In genomic region chr10:4533626-4534025, GRCh38 we compare ENCODE assay signal across 23 cellular contexts.
A peak's percentile ranks its signal among the peaks of the same experiment; 100 is the strongest.
DNase-seq lines count a peak whose midpoint lies in the region; FAIRE-seq and TF ChIP-seq lines count a peak whose summit lies in the region.
"Had no signal": no experiment of that assay in that cellular context is flagged by ENCODE, and none has a peak within 500 bp of the region (broad histone marks: within the 10 kb centered on the region; RNA-seq: fewer than 3 reads in every experiment).

No MANE protein-coding gene starts in this region.

- no peak for TF ChIP-seq CTCF in HFFc6 (IDR thresholded peaks at IDR 0.05)
- no peak for TF ChIP-seq CTCF in fibroblast of the aortic adventitia (IDR thresholded peaks at IDR 0.05; ENCODE audit: insufficient read depth, low read length)

- peak overlapping the region; percentile 83 for H3K9ac ChIP-seq in skeletal muscle satellite cell (ENCODE audit: low read depth, low read length)

- H3K4me3 ChIP-seq in fibroblast of the aortic adventitia (ENCODE audit: low read depth, low read length) (no peak overlapping the region), skeletal muscle satellite cell (ENCODE audit: low read length) (no peak overlapping the region)
- H3K4me3 ChIP-seq: dorsolateral prefrontal cortex, K562, lung, upper lobe of right lung had no signal

- H3K27ac Mint-ChIP-seq in HFFc6 = peak overlapping the region; percentile 84
- H3K27ac Mint-ChIP-seq: activated CD4-positive, alpha-beta T cell treated with anti-CD3 and anti-CD28 coated beads for 36 hours; CD8-positive, alpha-beta memory T cell had no signal

- no peaks in the 10 kb centered on the region for H3K27me3 ChIP-seq in skeletal muscle satellite cell (ENCODE audit: control insufficient read depth, insufficient read depth, low read length)
- H3K27me3 ChIP-seq: dorsolateral prefrontal cortex, upper lobe of right lung had no signal

- H3K27me3 Mint-ChIP-seq in HFFc6 (ENCODE audit: insufficient read depth) = no peaks in the 10 kb centered on the region

- peak overlapping the region; percentile 59 for H3K4me2 ChIP-seq in skeletal muscle satellite cell (ENCODE audit: low read length)

- peaks cover 23% of the 10 kb centered on the region for H3K4me1 ChIP-seq in skeletal muscle satellite cell (ENCODE audit: control insufficient read depth, insufficient read depth, low read length)
- H3K4me1 ChIP-seq: upper lobe of right lung had no signal

- FAIRE-seq in RCC 7860 (lab: Jason Lieb, UNC) = no peak
- FAIRE-seq: endothelial cell of umbilical vein, K562 had no signal

- H3K9me3 Mint-ChIP-seq in HFFc6 = peaks cover 22% of the 10 kb centered on the region
- H3K9me3 Mint-ChIP-seq: central memory CD8-positive, alpha-beta T cell had no signal

- no peaks in the 10 kb centered on the region for H3K9me3 ChIP-seq in skeletal muscle satellite cell (replicated peaks; ENCODE audit: low read length)
- H3K9me3 ChIP-seq: upper lobe of right lung had no signal

- H3K36me3 Mint-ChIP-seq in HFFc6 (ENCODE audit: low read depth) = peaks cover 27% of the 10 kb centered on the region

- no peak overlapping the region for H3K4me3 Mint-ChIP-seq in HFFc6
- H3K4me3 Mint-ChIP-seq: activated CD4-positive, alpha-beta T cell treated with anti-CD3 and anti-CD28 coated beads for 36 hours; CD8-positive, alpha-beta memory T cell; central memory CD8-positive, alpha-beta T cell had no signal

- peaks cover 30% of the 10 kb centered on the region for H3K4me1 Mint-ChIP-seq in HFFc6 (ENCODE audit: low read depth)
- H3K4me1 Mint-ChIP-seq: activated CD4-positive, alpha-beta T cell treated with anti-CD3 and anti-CD28 coated beads for 36 hours; CD8-positive, alpha-beta memory T cell; central memory CD8-positive, alpha-beta T cell had no signal

- DNase-seq in HFFc6 = no peak
- peak; percentile 70 for DNase-seq in amniotic epithelial cell (ENCODE audit: low read depth)
- peak; percentile 46 for DNase-seq in fibroblast of the aortic adventitia (ENCODE audit: low read depth)
- DNase-seq in NK-92 (lab: John Stamatoyannopoulos, UW; ENCODE audit: unreplicated experiment) = no peak
- no peak for DNase-seq in occipital lobe (lab: John Stamatoyannopoulos, UW)
- no peak for DNase-seq in RCC 7860 (ENCODE audit: low spot score)
- DNase-seq: activated CD4-positive, alpha-beta T cell treated with anti-CD3 and anti-CD28 coated beads for 36 hours; activated naive CD4-positive, alpha-beta T cell treated with Interleukin-2 at 50 U/mL for 16 hours; activated T-cell treated with anti-CD3 and anti-CD28 coated beads, Interleukin-2, amount 50 U/mL, for 48 hours; CD8-positive, alpha-beta memory T cell; DMS79; dorsolateral prefrontal cortex; H7; kidney glomerular epithelial cell; NCI-H774; nucleus accumbens; stimulated activated CD8-positive, alpha-beta memory T cell treated with anti-CD3 and anti-CD28 coated beads, Interleukin-4, amount 100 ng/mL, for 48 hours; upper lobe of right lung had no signal

- no peaks in the 10 kb centered on the region for H3K36me3 ChIP-seq in skeletal muscle satellite cell (ENCODE audit: insufficient read depth, low read length)
- H3K36me3 ChIP-seq: upper lobe of right lung had no signal

Comparison
In these comparisons a context has a peak if more than half of its experiments do, and no peak if none do; other contexts are left out.
1. DNase-seq: peak in amniotic epithelial cell (single experiment) and fibroblast of the aortic adventitia (single experiment); none in HFFc6 (single experiment), NK-92 (single experiment), occipital lobe (single experiment) and RCC 7860 (single experiment).